Comparison of ENCODE assay signal across 7 cellular contexts in the genomic region with DNA sequence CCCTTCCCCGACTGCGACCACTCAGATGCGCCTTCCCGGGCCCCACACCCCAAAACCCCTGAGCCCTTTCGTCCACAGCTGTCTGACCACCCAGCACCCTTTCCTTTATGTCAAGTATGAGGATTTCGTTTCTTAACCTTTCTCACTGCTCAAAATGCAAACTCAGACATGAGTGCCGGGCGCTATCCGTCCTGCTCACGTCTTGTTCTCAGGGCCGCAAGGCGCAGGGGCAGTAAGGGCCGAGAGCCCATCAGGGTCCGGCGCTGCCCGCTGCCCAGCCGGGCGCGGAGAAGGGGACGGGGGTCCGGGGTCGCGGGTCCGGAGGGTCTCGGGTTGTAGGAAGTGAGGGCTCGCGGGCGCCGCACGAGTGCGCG. TPM values are rescaled to one million over a fixed set of nuclear protein-coding genes. Genes with fewer than 3 reads are reported as not detected.
A peak's percentile ranks its signal among the peaks of the same experiment; 100 is the strongest.
DNase-seq lines count a peak whose midpoint lies in the region; ATAC-seq and TF ChIP-seq lines count a peak whose summit lies in the region.

No MANE protein-coding gene starts in this region.

- TF ChIP-seq CTCF in KMS-11 (conservative IDR thresholded peaks at IDR 0.05; ENCODE audit: low read depth, low read length) (no peak), colonic mucosa (IDR thresholded peaks at IDR 0.05) (no peak)

- peaks cover 26 to 49% (median 46%) of the 10 kb centered on the region in 3 donors for H3K4me1 Mint-ChIP-seq in naive B cell

- peaks cover 55% of the 10 kb centered on the region for H3K79me2 ChIP-seq in KMS-11 (ENCODE audit: insufficient read depth, low read depth)

- peak; percentile 23 for ATAC-seq in GM19035 (IDR thresholded peaks at IDR 0.05; ENCODE audit: unreplicated experiment)
- peak in 1 of 2 donors; percentile 3 for ATAC-seq in naive B cell (ENCODE audit: low read depth in 2 of 2)

- H3K27ac ChIP-seq in KMS-11: peak overlapping the region; percentile 97
- H3K27ac ChIP-seq in colonic mucosa: peak overlapping the region; percentile 93

- peak overlapping the region; percentile 96 to 99 (median 98) for H3K27ac Mint-ChIP-seq in naive B cell

- H3K36me3 ChIP-seq in KMS-11 (ENCODE audit: insufficient read depth): peaks cover 12% of the 10 kb centered on the region
- no peaks in the 10 kb centered on the region for H3K36me3 ChIP-seq in colonic mucosa

- DNase-seq in colonic mucosa: no peak
- no peak for DNase-seq in naive B cell
- DNase-seq in NCI-H1048 (lab: John Stamatoyannopoulos, UW): no peak
- DNase-seq in activated gamma-delta T cell (lab: John Stamatoyannopoulos, UW): no peak
- DNase-seq in NCI-H2107 (lab: John Stamatoyannopoulos, UW): no peak

- intact Hi-C loops in colonic mucosa (cut with DNase I): no loop called here

- H2AFZ ChIP-seq in KMS-11 (ENCODE audit: low read depth): peak overlapping the region; percentile 75

- peak overlapping the region; percentile 86 for H3K4me2 ChIP-seq in KMS-11

- no peaks in the 10 kb centered on the region for H4K20me1 ChIP-seq in KMS-11 (ENCODE audit: insufficient read depth)

- no peaks in the 10 kb centered on the region for H3K9me3 ChIP-seq in colonic mucosa

- H3K36me3 Mint-ChIP-seq in naive B cell: peaks cover 17 to 37% of the 10 kb centered on the region in 2 donors

- H3K4me3 ChIP-seq in KMS-11 (IDR thresholded peaks at IDR 0.05; ENCODE audit: insufficient read depth, low read depth, low read length) (no peak overlapping the region), colonic mucosa (peak overlapping the region; percentile 85)

- no peaks in the 10 kb centered on the region for H3K27me3 ChIP-seq in KMS-11 (ENCODE audit: insufficient read depth, low read depth)
- H3K27me3 ChIP-seq in colonic mucosa: no peaks in the 10 kb centered on the region

- H3K4me1 ChIP-seq in KMS-11 (ENCODE audit: low read depth, poor library complexity, severe bottlenecking): peaks cover 31% of the 10 kb centered on the region
- peaks cover 13% of the 10 kb centered on the region for H3K4me1 ChIP-seq in colonic mucosa

- no peaks in the 10 kb centered on the region for H3K27me3 Mint-ChIP-seq in naive B cell

- H3K9ac ChIP-seq in KMS-11 (peak overlapping the region; percentile 99), colonic mucosa (ENCODE audit: low read depth in 2 of 2, low read length in 2 of 2) (peak overlapping the region; percentile 75 to 94)

- H3K4me3 Mint-ChIP-seq in naive B cell: peak overlapping the region; percentile 90 to 100 (median 97)

- H3K9me3 Mint-ChIP-seq in naive B cell: peaks cover 1 to 8% (median 7%) of the 10 kb centered on the region in 7 donors

RNA-seq across cellular contexts. Expression of a gene that starts 0.7 kb away (rescaled TPM):
- 10 to 100 TPM; 56.9 to 60.2 TPM for total RNA-seq in colonic mucosa
- 10 to 100 TPM; 26.1 to 87.0 (median 44.6) TPM for polyA plus RNA-seq in naive B cell (ENCODE audit: low read depth in 6 of 6)
